8 cellular contexts compared by ENCODE assay signal in the genomic region with DNA sequence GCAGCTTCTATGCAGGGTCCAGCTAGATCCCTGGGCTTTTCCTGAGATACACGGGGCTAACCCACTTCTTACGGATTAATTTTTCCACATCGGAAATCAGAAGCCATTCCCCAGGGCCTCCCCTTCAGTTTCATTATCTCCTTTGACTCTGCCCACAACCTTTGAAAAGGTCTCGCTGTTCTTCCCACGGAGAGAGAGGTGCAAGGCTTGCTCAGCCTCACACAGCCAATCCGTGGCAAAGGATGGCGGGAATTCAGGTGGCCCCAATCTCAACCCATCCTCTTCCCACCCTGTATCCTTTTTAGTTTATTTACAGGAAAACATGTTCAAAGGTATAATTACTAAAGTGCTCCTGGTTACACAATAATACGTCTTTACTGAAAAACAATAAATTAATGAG. TPM values are rescaled to one million over a fixed set of nuclear protein-coding genes. Genes with fewer than 3 reads are reported as not detected.
DNase-seq lines count a peak whose midpoint lies in the region; ATAC-seq, FAIRE-seq and TF ChIP-seq lines count a peak whose summit lies in the region.

No MANE protein-coding gene starts in this region.

- FAIRE-seq in keratinocyte (lab: Jason Lieb, UNC): no peak
- no peak for FAIRE-seq in H54 (lab: Jason Lieb, UNC)

- peaks cover 24% of the 10 kb centered on the region for H3K4me1 ChIP-seq in keratinocyte (ENCODE audit: control insufficient read depth, extremely low read depth, insufficient read depth, low read length)
- H3K4me1 ChIP-seq in thoracic aorta (ENCODE audit: control insufficient read depth in 1 of 2, low read depth in 2 of 2): peaks cover 23 to 35% of the 10 kb centered on the region in 2 donors

- POLR2A ChIA-PET in activated naive CD8-positive, alpha-beta T cell treated with anti-CD3 and anti-CD28 coated beads, Interleukin-2, amount 10 ng/mL, durations not matched to agents 7 days and 5 days (lab: Charles Lee): interaction anchor here (0.7 kb wide), 1 partner anchor 48 kb away, joined by 3 read pairs; the partner anchor contains the start of gene DYRK3
- POLR2A ChIA-PET in GM10248 (lab: Yijun Ruan, JAX): no interaction called here

- intact Hi-C loops in activated naive CD4-positive, alpha-beta T cell treated with anti-CD3 and anti-CD28 coated beads for 36 hours (cut with micrococcal nuclease): loop anchor here (1.0 to 2.0 kb wide), 2 partner anchors 49 to 75 kb away; partner anchors contain the start of gene DYRK3

- H2AFZ ChIP-seq in keratinocyte (ENCODE audit: control insufficient read depth, low read length): no peak overlapping the region

- H3K36me3 ChIP-seq in keratinocyte (ENCODE audit: control insufficient read depth in 2 of 2, extremely low read depth in 1 of 2, insufficient read depth in 2 of 2, low read length in 2 of 2) (peaks cover 0 to 2% of the 10 kb centered on the region in 2 experiments), thoracic aorta (no peaks in the 10 kb centered on the region)

- H3K4me2 ChIP-seq in keratinocyte (ENCODE audit: control insufficient read depth, extremely low read depth, insufficient read depth, low read depth, low read length): peak overlapping the region; percentile 96

- no peaks in the 10 kb centered on the region for H3K9me3 Mint-ChIP-seq in activated naive CD4-positive, alpha-beta T cell treated with anti-CD3 and anti-CD28 coated beads for 36 hours
- no peaks in the 10 kb centered on the region for H3K9me3 Mint-ChIP-seq in activated naive CD8-positive, alpha-beta T cell treated with anti-CD3 and anti-CD28 coated beads, Interleukin-2, amount 10 ng/mL, durations not matched to agents 7 days and 5 days

- peaks cover 2% of the 10 kb centered on the region for H3K27me3 Mint-ChIP-seq in activated naive CD4-positive, alpha-beta T cell treated with anti-CD3 and anti-CD28 coated beads for 36 hours (ENCODE audit: low read depth)
- peaks cover 17% of the 10 kb centered on the region for H3K27me3 Mint-ChIP-seq in activated naive CD8-positive, alpha-beta T cell treated with anti-CD3 and anti-CD28 coated beads, Interleukin-2, amount 10 ng/mL, durations not matched to agents 7 days and 5 days

- peaks cover 49% of the 10 kb centered on the region for H3K4me1 Mint-ChIP-seq in activated naive CD4-positive, alpha-beta T cell treated with anti-CD3 and anti-CD28 coated beads for 36 hours (ENCODE audit: low read depth)
- peaks cover 29% of the 10 kb centered on the region for H3K4me1 Mint-ChIP-seq in activated naive CD8-positive, alpha-beta T cell treated with anti-CD3 and anti-CD28 coated beads, Interleukin-2, amount 10 ng/mL, durations not matched to agents 7 days and 5 days

- TF ChIP-seq CTCF in keratinocyte (optimal IDR thresholded peaks at IDR 0.05 in 1 of 3, IDR thresholded peaks at IDR 0.05 in 1 of 3, conservative IDR thresholded peaks at IDR 0.05 in 1 of 3; ENCODE audit: extremely low read depth in 1 of 3, insufficient read depth in 2 of 3, low read length in 3 of 3) (no peak), thoracic aorta (IDR thresholded peaks at IDR 0.05) (no peak), GM10248 (IDR thresholded peaks at IDR 0.05; ENCODE audit: control extremely low read depth, extremely low read depth, low read depth, missing control alignments) (no peak)

- H3K36me3 Mint-ChIP-seq in activated naive CD4-positive, alpha-beta T cell treated with anti-CD3 and anti-CD28 coated beads for 36 hours (ENCODE audit: low read depth): peaks cover 2% of the 10 kb centered on the region
- H3K36me3 Mint-ChIP-seq in activated naive CD8-positive, alpha-beta T cell treated with anti-CD3 and anti-CD28 coated beads, Interleukin-2, amount 10 ng/mL, durations not matched to agents 7 days and 5 days: peaks cover 2% of the 10 kb centered on the region

- CTCF ChIA-PET in activated naive CD4-positive, alpha-beta T cell treated with anti-CD3 and anti-CD28 coated beads for 36 hours (lab: Charles Lee): interaction anchor here (2.5 kb wide), 1 partner anchor 18 kb away, joined by 23 read pairs; no protein-coding TSS in a partner anchor
- CTCF ChIA-PET in GM10248 (lab: Yijun Ruan, JAX): interaction anchor here (1.0 to 30.1 kb wide), 5 partner anchors 17 to 298 kb away, joined by 3 to 637 read pairs (median 4); partner anchors contain the start of gene IKBKE

- H3K4me3 Mint-ChIP-seq in activated naive CD4-positive, alpha-beta T cell treated with anti-CD3 and anti-CD28 coated beads for 36 hours: peak overlapping the region; percentile 79
- peak overlapping the region; percentile 86 for H3K4me3 Mint-ChIP-seq in activated naive CD8-positive, alpha-beta T cell treated with anti-CD3 and anti-CD28 coated beads, Interleukin-2, amount 10 ng/mL, durations not matched to agents 7 days and 5 days

- H3K9me1 ChIP-seq in keratinocyte (ENCODE audit: control insufficient read depth, extremely low read depth, insufficient read depth, low read length): peaks cover 2% of the 10 kb centered on the region

- no peak for DNase-seq in activated naive CD4-positive, alpha-beta T cell treated with anti-CD3 and anti-CD28 coated beads for 36 hours
- no peak for DNase-seq in activated naive CD4-positive, alpha-beta T cell treated with Interleukin-2 at 50 U/mL for 16 hours
- DNase-seq in activated naive CD8-positive, alpha-beta T cell treated with anti-CD3 and anti-CD28 coated beads, Interleukin-2, amount 10 ng/mL, durations not matched to agents 7 days and 5 days: no peak
- no peak for DNase-seq in keratinocyte (ENCODE audit: low read depth, low spot score)
- no peak for DNase-seq in thoracic aorta (ENCODE audit: low spot score)
- DNase-seq in GM10248 (ENCODE audit: extremely low spot score): no peak
- no peak for DNase-seq in H54 (ENCODE audit: insufficient read length, low spot score)
- no peak for DNase-seq in RPMI8226

- H3K9ac ChIP-seq in keratinocyte (ENCODE audit: control insufficient read depth, extremely low read depth, insufficient read depth, low read length): no peak overlapping the region

- H3K9me3 ChIP-seq in keratinocyte (ENCODE audit: control insufficient read depth, low read depth, low read length) (no peaks in the 10 kb centered on the region), thoracic aorta (no peaks in the 10 kb centered on the region)

- peak overlapping the region in 1 of 3 experiments; percentile 62 for H3K4me3 ChIP-seq in keratinocyte (ENCODE audit: control insufficient read depth in 2 of 3, extremely low read depth in 1 of 3, insufficient read depth in 2 of 3, low read depth in 1 of 3, low read length in 3 of 3)
- peak overlapping the region; percentile 83 for H3K4me3 ChIP-seq in thoracic aorta

- TF ChIP-seq POLR2A in H54 (IDR thresholded peaks at IDR 0.05; ENCODE audit: low read depth, low read length): no peak

- H3K27ac ChIP-seq in keratinocyte (ENCODE audit: control insufficient read depth, insufficient read depth, low read length) (no peak overlapping the region), thoracic aorta (no peak overlapping the region)

- peaks cover 18% of the 10 kb centered on the region for H4K20me1 ChIP-seq in keratinocyte (ENCODE audit: control insufficient read depth, extremely low read depth, insufficient read depth, low read length)

- H3K79me2 ChIP-seq in keratinocyte (ENCODE audit: control insufficient read depth, insufficient read depth, low read length): peaks cover 37% of the 10 kb centered on the region

- no peak for ATAC-seq in activated naive CD8-positive, alpha-beta T cell treated with anti-CD3 and anti-CD28 coated beads, Interleukin-2, amount 10 ng/mL, durations not matched to agents 7 days and 5 days (ENCODE audit: low read depth)
- no peak for ATAC-seq in thoracic aorta (ENCODE audit: insufficient number of reproducible peaks, low FRiP score, low read depth)

- H3K27me3 ChIP-seq in keratinocyte (ENCODE audit: control insufficient read depth, extremely low read depth, insufficient read depth, low read length): peaks cover 10% of the 10 kb centered on the region
- H3K27me3 ChIP-seq in thoracic aorta (replicated peaks; ENCODE audit: insufficient read depth): no peaks in the 10 kb centered on the region

- dilution Hi-C loops in keratinocyte (cut with MboI; ENCODE audit: extremely low pct_ligation_motif_present, low sequenced_read_pairs): no loop called here

- H3K27ac Mint-ChIP-seq in activated naive CD4-positive, alpha-beta T cell treated with anti-CD3 and anti-CD28 coated beads for 36 hours: no peak overlapping the region
- no peak overlapping the region for H3K27ac Mint-ChIP-seq in activated naive CD8-positive, alpha-beta T cell treated with anti-CD3 and anti-CD28 coated beads, Interleukin-2, amount 10 ng/mL, durations not matched to agents 7 days and 5 days

RNA-seq across cellular contexts. Expression of gene MAPKAPK2, which starts 0.7 kb away (rescaled TPM):
- total RNA-seq in activated naive CD4-positive, alpha-beta T cell treated with anti-CD3 and anti-CD28 coated beads for 36 hours: 10 to 100 TPM; 83.4 to 85.3 TPM
- total RNA-seq in activated naive CD8-positive, alpha-beta T cell treated with anti-CD3 and anti-CD28 coated beads, Interleukin-2, amount 10 ng/mL, durations not matched to agents 7 days and 5 days: 10 to 100 TPM; 72.6 to 74.9 TPM
- 41.5 to 67.0 TPM (median 42.1 TPM) in 3 replicates for polyA plus RNA-seq in keratinocyte
- 21.7 TPM for polyA plus RNA-seq in keratinocyte (2011; ENCODE audit: low read depth)
- polyA plus RNA-seq in keratinocyte (2011; cell fraction: cytosol; rRNA removed): 60.1 and 61.0 TPM in 2 replicates
- polyA plus RNA-seq in keratinocyte (2011; cell fraction: nucleus; rRNA removed): 49.3 and 51.2 TPM in 2 replicates
- 44.0 and 47.9 TPM in 2 replicates for polyA plus RNA-seq in keratinocyte (2012; ENCODE audit: low replicate concordance)
- polyA minus RNA-seq in keratinocyte: 52.2 to 83.1 TPM (median 53.9 TPM) in 3 replicates
- 45.8 TPM for polyA minus RNA-seq in keratinocyte (2011; cell fraction: cytosol; rRNA and poly(A)+ RNA removed)
- polyA minus RNA-seq in keratinocyte (2011; cell fraction: nucleus; rRNA and poly(A)+ RNA removed): 18.9 and 26.6 TPM in 2 replicates
- total RNA-seq in thoracic aorta: 10 to 100 TPM; 80.7 to 89.2 TPM

RNA-seq across cellular contexts. Expression of gene DYRK3, which starts 48.7 kb away (rescaled TPM):
- 1 to 10 TPM; 6.5 to 6.7 TPM for total RNA-seq in activated naive CD4-positive, alpha-beta T cell treated with anti-CD3 and anti-CD28 coated beads for 36 hours
- 1 to 10 TPM; 2.7 TPM for total RNA-seq in activated naive CD8-positive, alpha-beta T cell treated with anti-CD3 and anti-CD28 coated beads, Interleukin-2, amount 10 ng/mL, durations not matched to agents 7 days and 5 days
- 9.9 to 15.0 TPM (median 11.8 TPM) in 3 replicates for polyA plus RNA-seq in keratinocyte
- polyA plus RNA-seq in keratinocyte (2011; ENCODE audit: low read depth): 5.2 TPM
- polyA plus RNA-seq in keratinocyte (2011; cell fraction: cytosol; rRNA removed): 7.7 and 11.3 TPM in 2 replicates
- polyA plus RNA-seq in keratinocyte (2011; cell fraction: nucleus; rRNA removed): 12.3 and 13.7 TPM in 2 replicates
- 5.4 and 14.0 TPM in 2 replicates for polyA plus RNA-seq in keratinocyte (2012; ENCODE audit: low replicate concordance)
- 9.4 to 17.9 TPM (median 14.7 TPM) in 3 replicates for polyA minus RNA-seq in keratinocyte
- 15.3 TPM for polyA minus RNA-seq in keratinocyte (2011; cell fraction: cytosol; rRNA and poly(A)+ RNA removed)
- 13.9 and 24.7 TPM in 2 replicates for polyA minus RNA-seq in keratinocyte (2011; cell fraction: nucleus; rRNA and poly(A)+ RNA removed)
- total RNA-seq in thoracic aorta: 10 to 100 TPM in 1 of 2 donors, 1 to 10 TPM in 1; 6.8 to 11.9 TPM
